21 cellular contexts compared by ENCODE assay signal in genomic region chr2:163659224-163659623, GRCh38.
A peak's percentile ranks its signal among the peaks of the same experiment; 100 is the strongest.
DNase-seq lines count a peak whose midpoint lies in the region; FAIRE-seq and TF ChIP-seq lines count a peak whose summit lies in the region.
"Had no signal": no experiment of that assay in that cellular context is flagged by ENCODE, and none has a peak within 500 bp of the region (broad histone marks: within the 10 kb centered on the region; RNA-seq: fewer than 3 reads in every experiment).

No MANE protein-coding gene starts in this region.

- H3K27ac ChIP-seq in ACC112 (ENCODE audit: low read depth, low read length) (peak overlapping the region; percentile 89), Peyer's patch (no peak overlapping the region), transverse colon (no peak overlapping the region)
- H3K27ac ChIP-seq: thyroid gland had no signal

- peaks cover 6% of the 10 kb centered on the region for H3K79me2 ChIP-seq in ACC112 (ENCODE audit: control insufficient read depth, insufficient read depth, low read length, unreplicated experiment)

- in situ Hi-C loops in transverse colon (cut with MboI; ENCODE audit: low pct_ligation_motif_present in 1 of 4, low pct_unique_long_range_greater_than_20kb in 1 of 4, low sequenced_read_pairs in 3 of 4), result no loop called here

- no peak for TF ChIP-seq POLR2A in Peyer's patch (IDR thresholded peaks at IDR 0.05)
- TF ChIP-seq POLR2A in transverse colon (IDR thresholded peaks at IDR 0.05), result no peak

- no peak overlapping the region for H2AFZ ChIP-seq in ACC112 (ENCODE audit: low read length, unreplicated experiment)

- TF ChIP-seq CTCF in bronchial epithelial cell (IDR thresholded peaks at IDR 0.05; ENCODE audit: insufficient read depth, low read length, severe bottlenecking) (no peak), Peyer's patch (IDR thresholded peaks at IDR 0.05) (no peak), transverse colon (IDR thresholded peaks at IDR 0.05) (no peak)

- TF ChIP-seq EP300 in transverse colon (IDR thresholded peaks at IDR 0.05; ENCODE audit: low read depth), result no peak

- H3K36me3 ChIP-seq in ACC112 (ENCODE audit: insufficient read depth, low read length) (no peaks in the 10 kb centered on the region), bronchial epithelial cell (ENCODE audit: control insufficient read depth, insufficient read depth, low read length) (no peaks in the 10 kb centered on the region), Peyer's patch (no peaks in the 10 kb centered on the region), transverse colon (no peaks in the 10 kb centered on the region)
- H3K36me3 ChIP-seq: gastroesophageal sphincter, thyroid gland had no signal

- intact Hi-C loops in transverse colon (cut with DNase I; ENCODE audit: low total_unique reads), result no loop called here

- H3K4me1 ChIP-seq in ACC112 (ENCODE audit: control insufficient read depth, insufficient read depth, low read length, unreplicated experiment), result peaks cover 61% of the 10 kb centered on the region
- H3K4me1 ChIP-seq in Peyer's patch, result no peaks in the 10 kb centered on the region
- no peaks in the 10 kb centered on the region for H3K4me1 ChIP-seq in transverse colon
- H3K4me1 ChIP-seq: thyroid gland had no signal

- WGBS in transverse colon (ENCODE audit: low coverage in 1 of 2), 2 donors, result 64 to 71% methylated on average over 2 of the region's 2 CpGs

- peak; percentile 73 for DNase-seq in NCI-H226
- DNase-seq in bronchial epithelial cell (ENCODE audit: low read depth), result peak; percentile 88
- peak; percentile 45 for DNase-seq in kidney glomerular epithelial cell (lab: John Stamatoyannopoulos, UW)
- no peak for DNase-seq in Peyer's patch
- no peak for DNase-seq in NCI-H774 (lab: John Stamatoyannopoulos, UW)
- no peak for DNase-seq in transverse colon
- no peak for DNase-seq in NCI-H524 treated with DMSO at 0.1 percent for 48 hours (lab: John Stamatoyannopoulos, UW)
- DNase-seq: activated B cell treated with CpG ODN at 0.5 μM for 24 hours; activated CD4-positive, alpha-beta T cell treated with anti-CD3 and anti-CD28 coated beads, Interleukin-2, amount 50 U/mL, for 48 hours; activated CD8-positive, alpha-beta memory T cell treated with anti-CD3 and anti-CD28 coated beads, Interleukin-2, amount 50 U/mL, for 48 hours; activated naive CD8-positive, alpha-beta T cell treated with anti-CD3 and anti-CD28 coated beads, Interleukin-2, amount 50 U/mL, for 24 hours; C1 segment of cervical spinal cord; Calu3; NCI-H146; stimulated activated CD4-positive, alpha-beta T cell treated with anti-CD3 and anti-CD28 coated beads, Interleukin-4, amount 100 ng/mL, for 24 hours; stimulated activated naive CD4-positive, alpha-beta T cell treated with Interleukin-2 at 50 U/mL for 16 hours; T-helper 9 cell; thyroid gland had no signal

- H3K9me3 ChIP-seq in Peyer's patch, result no peaks in the 10 kb centered on the region
- no peaks in the 10 kb centered on the region for H3K9me3 ChIP-seq in transverse colon
- H3K9me3 ChIP-seq: gastroesophageal sphincter, thyroid gland had no signal

- H3K27me3 ChIP-seq in ACC112 (ENCODE audit: insufficient read depth, low read length) (no peaks in the 10 kb centered on the region), bronchial epithelial cell (ENCODE audit: control insufficient read depth, insufficient read depth, low read length) (no peaks in the 10 kb centered on the region), Peyer's patch (no peaks in the 10 kb centered on the region), transverse colon (no peaks in the 10 kb centered on the region)
- H3K27me3 ChIP-seq: gastroesophageal sphincter, thyroid gland had no signal

- no peak for FAIRE-seq in bronchial epithelial cell (lab: Jason Lieb, UNC)
- FAIRE-seq: H1 had no signal

- H3K4me3 ChIP-seq in ACC112 (ENCODE audit: low read depth, low read length), result peak overlapping the region; percentile 6; the same call in 1 of the 2 replicates
- H3K4me3 ChIP-seq in bronchial epithelial cell (ENCODE audit: low read depth, low read length), result no peak overlapping the region
- H3K4me3 ChIP-seq in Peyer's patch, result no peak overlapping the region
- no peak overlapping the region for H3K4me3 ChIP-seq in transverse colon
- H3K4me3 ChIP-seq: gastroesophageal sphincter, thyroid gland had no signal

Comparison
In these comparisons a context has a peak if more than half of its experiments do, and no peak if none do; other contexts are left out.
1. DNase-seq: peak in NCI-H226 (single experiment), bronchial epithelial cell (single experiment) and kidney glomerular epithelial cell (single experiment); none in Peyer's patch (0 of 3), NCI-H774 (single experiment), transverse colon (single experiment) and NCI-H524 treated with DMSO at 0.1 percent for 48 hours (single experiment).